In the genomic region with DNA sequence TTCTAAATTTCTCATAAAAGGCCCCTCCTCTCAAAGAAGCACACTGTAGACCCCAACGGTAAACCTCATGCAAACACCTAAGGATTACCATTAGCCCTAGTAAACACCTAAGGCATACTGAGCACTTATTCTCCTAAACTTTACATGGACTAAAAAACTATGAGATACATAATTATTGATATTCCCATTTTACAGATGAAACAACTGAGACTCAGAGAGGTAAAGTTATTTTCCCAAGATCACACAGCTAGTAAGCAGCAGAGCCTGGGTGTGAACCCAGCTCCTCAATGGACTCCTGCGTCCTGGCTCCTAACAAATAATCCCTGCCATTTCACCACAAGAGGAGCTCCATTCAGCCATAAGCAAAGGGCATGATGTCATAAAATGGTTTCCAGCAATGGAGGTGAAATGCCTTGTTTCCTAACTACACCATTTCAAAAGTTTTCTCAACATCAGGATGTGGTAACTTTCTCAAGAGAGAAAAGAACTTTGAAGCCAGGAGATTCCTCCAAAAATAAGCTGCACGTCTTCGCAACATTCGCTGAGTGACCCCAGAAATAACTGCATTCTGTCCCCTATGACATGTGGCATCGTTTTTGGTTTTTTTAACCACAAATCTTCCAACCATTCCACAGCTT, we compare ENCODE assay signal across 1 cellular context.
A peak's percentile ranks its signal among the peaks of the same experiment; 100 is the strongest.
TF ChIP-seq lines count a peak whose summit lies in the region.

No MANE protein-coding gene starts in this region.

TF ChIP-seq in HepG2, 621 proteins besides CTCF, POLR2A, EP300 and RAD21:
- TF ChIP-seq ZMYM3 (CRISPR knock-in tag; IDR thresholded peaks at IDR 0.05), result peak; percentile 85
- TF ChIP-seq, protein P1, sequence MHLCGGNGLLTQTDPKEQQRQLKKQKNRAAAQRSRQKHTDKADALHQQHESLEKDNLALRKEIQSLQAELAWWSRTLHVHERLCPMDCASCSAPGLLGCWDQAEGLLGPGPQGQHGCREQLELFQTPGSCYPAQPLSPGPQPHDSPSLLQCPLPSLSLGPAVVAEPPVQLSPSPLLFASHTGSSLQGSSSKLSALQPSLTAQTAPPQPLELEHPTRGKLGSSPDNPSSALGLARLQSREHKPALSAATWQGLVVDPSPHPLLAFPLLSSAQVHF (CRISPR knock-in tag; IDR thresholded peaks at IDR 0.05), result no peak
- TF ChIP-seq CHD4 (IDR thresholded peaks at IDR 0.05; ENCODE audit: borderline replicate concordance, low read length), result peak; percentile 97; the same call in 1 of the 2 replicates
- peak; percentile 81 for TF ChIP-seq KDM1A (CRISPR knock-in tag; IDR thresholded peaks at IDR 0.05)
- no peak for TF ChIP-seq NFATC3 (CRISPR knock-in tag; IDR thresholded peaks at IDR 0.05)
- TF ChIP-seq, protein P2, sequence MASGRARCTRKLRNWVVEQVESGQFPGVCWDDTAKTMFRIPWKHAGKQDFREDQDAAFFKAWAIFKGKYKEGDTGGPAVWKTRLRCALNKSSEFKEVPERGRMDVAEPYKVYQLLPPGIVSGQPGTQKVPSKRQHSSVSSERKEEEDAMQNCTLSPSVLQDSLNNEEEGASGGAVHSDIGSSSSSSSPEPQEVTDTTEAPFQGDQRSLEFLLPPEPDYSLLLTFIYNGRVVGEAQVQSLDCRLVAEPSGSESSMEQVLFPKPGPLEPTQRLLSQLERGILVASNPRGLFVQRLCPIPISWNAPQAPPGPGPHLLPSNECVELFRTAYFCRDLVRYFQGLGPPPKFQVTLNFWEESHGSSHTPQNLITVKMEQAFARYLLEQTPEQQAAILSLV (CRISPR knock-in tag; IDR thresholded peaks at IDR 0.05; ENCODE audit: borderline replicate concordance), result no peak
- TF ChIP-seq CEBPB (IDR thresholded peaks at IDR 0.05; ENCODE audit: borderline replicate concordance, low read depth, low read length), result peak; percentile 40; the same call in 1 of the 2 replicates
- TF ChIP-seq ZNF629 (CRISPR knock-in tag; conservative IDR thresholded peaks at IDR 0.05), result peak; percentile 91
- peak; percentile 93 for TF ChIP-seq ATF7 (IDR thresholded peaks at IDR 0.05)
- TF ChIP-seq ATF7 (CRISPR knock-in tag; IDR thresholded peaks at IDR 0.05), result no peak
- TF ChIP-seq ZNF768 (CRISPR knock-in tag; IDR thresholded peaks at IDR 0.05), result peak; percentile 65; the same call in 1 of the 2 replicates
